8 cellular contexts compared by ENCODE assay signal in genomic region chr5:169581580-169582227, GRCh38.
DNase-seq lines count a peak whose midpoint lies in the region; ATAC-seq lines count a peak whose summit lies in the region.

No MANE protein-coding gene starts in this region.

- peak; percentile 49 for DNase-seq in activated gamma-delta T cell treated with Interleukin-2 at 50 U/mL for 16 hours
- DNase-seq in activated gamma-delta T cell (lab: John Stamatoyannopoulos, UW), result no peak
- DNase-seq in NCI-H345 (lab: John Stamatoyannopoulos, UW), result peak; percentile 52
- DNase-seq in activated CD4-positive, alpha-beta T cell treated with anti-CD3 and anti-CD28 coated beads, Interleukin-2, amount 50 U/mL, for 1 hour, result peak; percentile 56
- peak; percentile 3 to 22 (median 9) for DNase-seq in effector memory CD4-positive, alpha-beta T cell
- DNase-seq in midbrain (lab: John Stamatoyannopoulos, UW), result peak; percentile 68
- peak; percentile 13 to 41 for DNase-seq in stimulated activated CD8-positive, alpha-beta memory T cell treated with anti-CD3 and anti-CD28 coated beads, Interleukin-7, amount 100 ng/mL, for 4 hours (ENCODE audit: low read depth in 2 of 2)

- no peak overlapping the region for H3K4me3 ChIP-seq in effector memory CD4-positive, alpha-beta T cell (ENCODE audit: insufficient read depth, low read depth, low read length, poor library complexity, severe bottlenecking)

- no peaks in the 10 kb centered on the region for H3K27me3 ChIP-seq in effector memory CD4-positive, alpha-beta T cell (replicated peaks; ENCODE audit: control insufficient read depth, insufficient read depth, low read length, poor library complexity, severe bottlenecking)

- ATAC-seq in HG02763 (IDR thresholded peaks at IDR 0.05; ENCODE audit: unreplicated experiment), result peak; percentile 38

- peaks cover 6% of the 10 kb centered on the region for H3K4me1 ChIP-seq in effector memory CD4-positive, alpha-beta T cell (ENCODE audit: control insufficient read depth, insufficient read depth, low read length, poor library complexity, severe bottlenecking)

- no peaks in the 10 kb centered on the region for H3K36me3 ChIP-seq in effector memory CD4-positive, alpha-beta T cell (ENCODE audit: control insufficient read depth, insufficient read depth, low read length)

- H3K9me3 ChIP-seq in effector memory CD4-positive, alpha-beta T cell (ENCODE audit: control insufficient read depth, low read length), result no peaks in the 10 kb centered on the region

- H3K27ac ChIP-seq in effector memory CD4-positive, alpha-beta T cell (ENCODE audit: insufficient read depth, low read length, poor library complexity, severe bottlenecking), result no peak overlapping the region
